ENCODE assay signal across 28 cellular contexts in the genomic region with DNA sequence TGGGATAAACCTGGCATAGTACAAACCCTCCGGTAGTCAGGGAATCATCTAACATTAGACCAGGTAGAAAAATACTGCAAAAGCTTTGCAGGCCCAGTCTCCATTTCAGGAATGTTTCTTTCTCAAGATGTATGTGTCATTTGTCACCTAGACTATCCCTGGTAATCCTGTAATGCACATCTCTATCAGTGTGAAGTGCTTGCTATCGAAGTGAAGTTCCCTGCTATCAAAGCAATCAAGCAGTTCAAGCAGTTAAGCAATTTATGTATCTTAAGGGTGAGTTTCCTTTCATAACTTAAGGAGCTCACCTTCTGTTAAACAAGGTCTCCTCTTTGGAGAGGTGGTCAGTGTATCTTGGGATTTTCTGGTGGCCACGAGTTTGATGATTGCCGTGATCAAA.
"Had no signal": no experiment of that assay in that cellular context is flagged by ENCODE, and none has a peak within 500 bp of the region (broad histone marks: within the 10 kb centered on the region; RNA-seq: fewer than 3 reads in every experiment).

No MANE protein-coding gene starts in this region.

- H3K4me1 ChIP-seq: testis, thyroid gland, transverse colon, uterus, vagina had no signal

- DNase-seq: stimulated activated CD4-positive, alpha-beta T cell treated with anti-CD3 and anti-CD28 coated beads, Interleukin-2, amount 100 ng/mL, for 48 hours; stimulated activated CD4-positive, alpha-beta T cell treated with anti-CD3 and anti-CD28 coated beads, Interleukin-4, amount 100 ng/mL, for 1 hour; stimulated activated CD4-positive, alpha-beta T cell treated with anti-CD3 and anti-CD28 coated beads, Interleukin-4, amount 100 ng/mL, for 24 hours; stimulated activated CD4-positive, alpha-beta T cell treated with anti-CD3 and anti-CD28 coated beads, Interleukin-4, amount 100 ng/mL, for 4 hours; stimulated activated CD8-positive, alpha-beta memory T cell treated with anti-CD3 and anti-CD28 coated beads, Interleukin-4, amount 100 ng/mL, for 48 hours; stimulated activated naive B cell treated with anti-CD40 and anti-IgM and Interleukin-4, amounts not matched to agents 10 μg/mL and 1 μg/mL and 100 μg/mL, for 72 hours; stimulated activated naive CD4-positive, alpha-beta T cell; stimulated activated naive CD4-positive, alpha-beta T cell treated with Interleukin-2 at 50 U/mL for 16 hours; stimulated activated naive CD8-positive, alpha-beta T cell treated with anti-CD3 and anti-CD28 coated beads, Interleukin-15, amount 100 ng/mL, for 72 hours; stimulated activated naive CD8-positive, alpha-beta T cell treated with anti-CD3 and anti-CD28 coated beads, Interleukin-15, Interleukin-2, amounts not matched to agents 100 U/mL and 50 U/mL, for 24 hours; stomach; substantia nigra; testis; thyroid gland; tibial artery; transverse colon; upper lobe of left lung; upper lobe of right lung; uterus had no signal

- H3K36me3 ChIP-seq: stomach, suprapubic skin, thoracic aorta, thyroid gland, tibial nerve, transverse colon, upper lobe of left lung, upper lobe of right lung, uterus, vagina had no signal

- H3K27me3 ChIP-seq: stomach, suprapubic skin, testis, thyroid gland, tibial artery, tibial nerve, transverse colon, upper lobe of left lung, upper lobe of right lung, uterus, vagina had no signal

- H3K27ac Mint-ChIP-seq: stimulated activated effector memory CD8-positive, alpha-beta T cell treated with anti-CD3 and anti-CD28 coated beads, Interleukin-12 subunit alpha, Interleukin-12 subunit beta, amount 100 ng/mL, for 72 hours; stimulated activated memory B cell treated with anti-CD40 and anti-IgM and Interleukin-4, amounts not matched to agents 10 μg/mL and 1 μg/mL and 100 μg/mL, for 72 hours; stimulated activated naive B cell treated with anti-CD40 and anti-IgM and Interleukin-4, amounts not matched to agents 10 μg/mL and 1 μg/mL and 100 μg/mL, for 72 hours; stimulated activated naive CD8-positive, alpha-beta T cell treated with anti-CD3 and anti-CD28 coated beads, Interleukin-15, Interleukin-2, amounts not matched to agents 100 ng/mL and 50 ng/mL, for 24 hours; type B pancreatic cell had no signal

- H3K4me3 ChIP-seq: stomach, suprapubic skin, testis, thoracic aorta, thyroid gland, tibial artery, tibial nerve, transverse colon, upper lobe of left lung, upper lobe of right lung, uterus, vagina had no signal

- H3K4me1 Mint-ChIP-seq: stimulated activated effector memory CD8-positive, alpha-beta T cell treated with anti-CD3 and anti-CD28 coated beads, Interleukin-12 subunit alpha, Interleukin-12 subunit beta, amount 100 ng/mL, for 72 hours; stimulated activated memory B cell treated with anti-CD40 and anti-IgM and Interleukin-4, amounts not matched to agents 10 μg/mL and 1 μg/mL and 100 μg/mL, for 72 hours; stimulated activated naive B cell treated with anti-CD40 and anti-IgM and Interleukin-4, amounts not matched to agents 10 μg/mL and 1 μg/mL and 100 μg/mL, for 72 hours; stimulated activated naive CD8-positive, alpha-beta T cell treated with anti-CD3 and anti-CD28 coated beads, Interleukin-15, amount 100 ng/mL, for 72 hours had no signal

- H3K4me3 Mint-ChIP-seq: stimulated activated effector memory CD8-positive, alpha-beta T cell treated with anti-CD3 and anti-CD28 coated beads, Interleukin-12 subunit alpha, Interleukin-12 subunit beta, amount 100 ng/mL, for 72 hours; stimulated activated memory B cell treated with anti-CD40 and anti-IgM and Interleukin-4, amounts not matched to agents 10 μg/mL and 1 μg/mL and 100 μg/mL, for 72 hours; stimulated activated naive B cell treated with anti-CD40 and anti-IgM and Interleukin-4, amounts not matched to agents 10 μg/mL and 1 μg/mL and 100 μg/mL, for 72 hours; stimulated activated naive CD8-positive, alpha-beta T cell treated with anti-CD3 and anti-CD28 coated beads, Interleukin-15, amount 100 ng/mL, for 72 hours; stimulated activated naive CD8-positive, alpha-beta T cell treated with anti-CD3 and anti-CD28 coated beads, Interleukin-15, Interleukin-2, amounts not matched to agents 100 ng/mL and 50 ng/mL, for 24 hours; type B pancreatic cell had no signal

- FAIRE-seq: urothelium cell line had no signal

- H3K27ac ChIP-seq: stomach, suprapubic skin, testis, thoracic aorta, thyroid gland, tibial artery, transverse colon, upper lobe of left lung, upper lobe of right lung, uterus, vagina had no signal

- H3K36me3 Mint-ChIP-seq: stimulated activated effector memory CD8-positive, alpha-beta T cell treated with anti-CD3 and anti-CD28 coated beads, Interleukin-12 subunit alpha, Interleukin-12 subunit beta, amount 100 ng/mL, for 72 hours; stimulated activated memory B cell treated with anti-CD40 and anti-IgM and Interleukin-4, amounts not matched to agents 10 μg/mL and 1 μg/mL and 100 μg/mL, for 72 hours; stimulated activated naive B cell treated with anti-CD40 and anti-IgM and Interleukin-4, amounts not matched to agents 10 μg/mL and 1 μg/mL and 100 μg/mL, for 72 hours had no signal

- H3K9me3 Mint-ChIP-seq: stimulated activated effector memory CD8-positive, alpha-beta T cell treated with anti-CD3 and anti-CD28 coated beads, Interleukin-12 subunit alpha, Interleukin-12 subunit beta, amount 100 ng/mL, for 72 hours; stimulated activated memory B cell treated with anti-CD40 and anti-IgM and Interleukin-4, amounts not matched to agents 10 μg/mL and 1 μg/mL and 100 μg/mL, for 72 hours; stimulated activated naive CD8-positive, alpha-beta T cell treated with anti-CD3 and anti-CD28 coated beads, Interleukin-15, amount 100 ng/mL, for 72 hours had no signal

- H3K9me3 ChIP-seq: testis, thoracic aorta, thyroid gland, tibial artery, tibial nerve, transverse colon, upper lobe of left lung, upper lobe of right lung, uterus, vagina had no signal
